8 cellular contexts compared by ENCODE assay signal in genomic region chr14:65847065-65847847, GRCh38.
DNase-seq lines count a peak whose midpoint lies in the region; ATAC-seq and TF ChIP-seq lines count a peak whose summit lies in the region.

No MANE protein-coding gene starts in this region.

- DNase-seq in GM10248 (ENCODE audit: extremely low spot score) (peak; percentile 42), NCI-H2081 treated with DMSO at 0.1 percent for 48 hours (lab: John Stamatoyannopoulos, UW) (no peak), NCI-H2196 (lab: John Stamatoyannopoulos, UW; ENCODE audit: unreplicated experiment) (no peak), foreskin keratinocyte (no peak)
- peak; percentile 86 for DNase-seq in activated CD4-positive, alpha-beta memory T cell treated with anti-CD3 and anti-CD28 coated beads for 36 hours
- peak; percentile 38 to 95 (median 82) for DNase-seq in naive thymus-derived CD8-positive, alpha-beta T cell

- TF ChIP-seq CTCF in GM10248 (IDR thresholded peaks at IDR 0.05; ENCODE audit: control extremely low read depth, extremely low read depth, low read depth, missing control alignments): no peak
- TF ChIP-seq CTCF in foreskin keratinocyte (conservative IDR thresholded peaks at IDR 0.05): no peak

- peak overlapping the region; percentile 79 for H3K27ac Mint-ChIP-seq in activated CD4-positive, alpha-beta memory T cell treated with anti-CD3 and anti-CD28 coated beads for 36 hours
- peak overlapping the region; percentile 92 to 100 (median 96) for H3K27ac Mint-ChIP-seq in naive thymus-derived CD8-positive, alpha-beta T cell

- ATAC-seq in HG02973 (IDR thresholded peaks at IDR 0.05; ENCODE audit: unreplicated experiment) (peak; percentile 70), foreskin keratinocyte (no peak), GM19035 (IDR thresholded peaks at IDR 0.05; ENCODE audit: unreplicated experiment) (no peak)
- ATAC-seq in naive thymus-derived CD8-positive, alpha-beta T cell: peak; percentile 87 to 89

- POLR2A ChIA-PET in GM10248 (lab: Yijun Ruan, JAX): no interaction called here
- POLR2A ChIA-PET in activated CD4-positive, alpha-beta memory T cell treated with anti-CD3 and anti-CD28 coated beads for 36 hours (lab: Charles Lee): interaction anchor here (0.7 to 1.5 kb wide), 6 partner anchors 31 to 436 kb away, joined by 3 to 8 read pairs (median 4); no protein-coding TSS in a partner anchor
- POLR2A ChIA-PET in naive thymus-derived CD8-positive, alpha-beta T cell (lab: Charles Lee): interaction anchor here (0.9 to 4.2 kb wide), 28 partner anchors 10 to 745 kb away, joined by 3 to 38 read pairs (median 5); partner anchors contain the start of genes FUT8 and MAX

- no peaks in the 10 kb centered on the region for H3K36me3 Mint-ChIP-seq in activated CD4-positive, alpha-beta memory T cell treated with anti-CD3 and anti-CD28 coated beads for 36 hours
- peaks cover 0 to 3% (median 0%) of the 10 kb centered on the region in 3 donors for H3K36me3 Mint-ChIP-seq in naive thymus-derived CD8-positive, alpha-beta T cell

- H3K4me1 ChIP-seq in foreskin keratinocyte: no peaks in the 10 kb centered on the region

- peak overlapping the region; percentile 22 for H3K4me3 Mint-ChIP-seq in activated CD4-positive, alpha-beta memory T cell treated with anti-CD3 and anti-CD28 coated beads for 36 hours
- peak overlapping the region; percentile 46 to 90 (median 81) for H3K4me3 Mint-ChIP-seq in naive thymus-derived CD8-positive, alpha-beta T cell

- peaks cover 66% of the 10 kb centered on the region for H3K4me1 Mint-ChIP-seq in activated CD4-positive, alpha-beta memory T cell treated with anti-CD3 and anti-CD28 coated beads for 36 hours (ENCODE audit: low read depth)
- H3K4me1 Mint-ChIP-seq in naive thymus-derived CD8-positive, alpha-beta T cell: peaks cover 40 to 90% (median 85%) of the 10 kb centered on the region in 4 donors

- peaks cover 11% of the 10 kb centered on the region for H3K9me3 Mint-ChIP-seq in activated CD4-positive, alpha-beta memory T cell treated with anti-CD3 and anti-CD28 coated beads for 36 hours
- H3K9me3 Mint-ChIP-seq in naive thymus-derived CD8-positive, alpha-beta T cell: peaks cover 0 to 2% (median 0%) of the 10 kb centered on the region in 9 donors

- no peaks in the 10 kb centered on the region for H3K27me3 ChIP-seq in foreskin keratinocyte

- CTCF ChIA-PET in GM10248 (lab: Yijun Ruan, JAX): interaction anchor here (1.4 to 4.5 kb wide), 2 partner anchors 22 to 27 kb away, joined by 3 to 27 read pairs; no protein-coding TSS in a partner anchor
- CTCF ChIA-PET in activated CD4-positive, alpha-beta memory T cell treated with anti-CD3 and anti-CD28 coated beads for 36 hours (lab: Charles Lee): interaction anchor here (1.4 to 3.8 kb wide), 6 partner anchors 23 to 683 kb away, joined by 4 to 20 read pairs (median 6); no protein-coding TSS in a partner anchor

- intact Hi-C loops in activated CD4-positive, alpha-beta memory T cell treated with anti-CD3 and anti-CD28 coated beads for 36 hours (cut with micrococcal nuclease): loop anchor here (1.0 to 10.0 kb wide), 7 partner anchors 81 to 862 kb away; partner anchors contain the start of genes FNTB, FUT8 and MAX

- H3K27ac ChIP-seq in foreskin keratinocyte: no peak overlapping the region

- no peaks in the 10 kb centered on the region for H3K27me3 Mint-ChIP-seq in activated CD4-positive, alpha-beta memory T cell treated with anti-CD3 and anti-CD28 coated beads for 36 hours
- H3K27me3 Mint-ChIP-seq in naive thymus-derived CD8-positive, alpha-beta T cell: no peaks in the 10 kb centered on the region

Comparison
In these comparisons a context has a peak if more than half of its experiments do, and no peak if none do; other contexts are left out.
1. DNase-seq: peak in GM10248 (single experiment), activated CD4-positive, alpha-beta memory T cell treated with anti-CD3 and anti-CD28 coated beads for 36 hours (single experiment) and naive thymus-derived CD8-positive, alpha-beta T cell (10 of 10); none in NCI-H2081 treated with DMSO at 0.1 percent for 48 hours (single experiment), NCI-H2196 (single experiment) and foreskin keratinocyte (0 of 2).
2. ATAC-seq: peak in HG02973 (single experiment) and naive thymus-derived CD8-positive, alpha-beta T cell (2 of 2); none in foreskin keratinocyte (single experiment) and GM19035 (single experiment).